10 cellular contexts compared by ENCODE assay signal in the genomic region with DNA sequence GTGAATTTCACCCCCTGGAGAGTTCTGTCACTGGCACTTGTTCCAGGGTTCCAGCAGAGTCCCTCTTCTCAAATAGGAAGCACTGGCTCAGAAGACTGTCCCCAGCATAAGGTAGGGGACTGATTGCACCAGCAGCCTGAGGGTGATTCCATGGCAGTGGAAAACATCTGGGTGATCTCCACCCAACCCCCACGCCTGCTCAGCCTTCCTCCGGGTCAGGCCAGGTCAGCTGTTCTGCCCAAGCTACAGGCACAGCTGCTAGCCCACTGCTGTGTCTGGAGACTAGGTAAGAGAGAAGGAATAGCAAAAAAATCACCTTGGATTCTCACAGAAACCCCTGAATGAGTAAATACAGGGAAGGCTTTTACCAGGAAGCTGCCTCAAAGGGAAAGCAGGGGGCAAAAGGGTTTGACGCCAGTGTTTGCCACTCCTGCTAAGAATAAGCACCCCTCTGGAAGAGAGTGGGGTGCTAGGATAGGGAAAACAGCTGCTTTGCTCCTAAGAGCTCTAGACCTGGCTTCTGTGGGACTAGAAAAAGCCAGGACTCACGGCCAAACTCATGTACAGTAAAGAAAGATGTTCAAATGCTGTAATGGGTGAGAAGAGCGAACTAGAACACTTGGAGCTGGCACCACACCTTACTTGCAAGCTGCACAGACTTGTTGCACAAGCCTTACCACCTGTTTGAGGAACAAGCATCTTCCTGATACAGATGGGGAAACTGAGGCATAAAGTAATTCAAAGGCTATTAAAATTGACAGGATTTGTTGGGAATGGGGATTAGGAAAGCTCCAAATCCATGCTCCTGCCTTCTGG. TPM values are rescaled to one million over a fixed set of nuclear protein-coding genes. Genes with fewer than 3 reads are reported as not detected.
DNase-seq lines count a peak whose midpoint lies in the region; ATAC-seq and TF ChIP-seq lines count a peak whose summit lies in the region.
"Had no signal": no experiment of that assay in that cellular context is flagged by ENCODE, and none has a peak within 500 bp of the region (broad histone marks: within the 10 kb centered on the region; RNA-seq: fewer than 3 reads in every experiment).

No MANE protein-coding gene starts in this region.

- intact Hi-C loops in lower lobe of right lung (cut with DNase I) = no loop called here

- 0 out of 2 replicates have a peak overlapping the region, but pooled peaks have one; percentile 23 for H3K9ac ChIP-seq in BLaER1

- H3K27ac ChIP-seq in BLaER1 = peak overlapping the region; percentile 65
- peak overlapping the region; percentile 79 for H3K27ac ChIP-seq in lower lobe of right lung

- H3K36me3 ChIP-seq in BLaER1 = peaks cover 28% of the 10 kb centered on the region
- H3K36me3 ChIP-seq in lower lobe of right lung = peaks cover 26% of the 10 kb centered on the region

- no peaks in the 10 kb centered on the region for H3K27me3 ChIP-seq in BLaER1
- no peaks in the 10 kb centered on the region for H3K27me3 ChIP-seq in lower lobe of right lung (ENCODE audit: low read depth)

- no peaks in the 10 kb centered on the region for H3K27me3 Mint-ChIP-seq in activated T-cell treated with anti-CD3 and anti-CD28 coated beads, Interleukin-2, amount 50 U/mL, for 72 hours (ENCODE audit: low read depth)

- H3K4me3 ChIP-seq in BLaER1 (no peak overlapping the region), GM12864 (ENCODE audit: low read depth, low read length) (peak overlapping the region; percentile 66), lower lobe of right lung (peak overlapping the region; percentile 57)

- peak overlapping the region; percentile 97 for H3K27ac Mint-ChIP-seq in activated T-cell treated with anti-CD3 and anti-CD28 coated beads, Interleukin-2, amount 50 U/mL, for 72 hours

- TF ChIP-seq CTCF in GM12864 (IDR thresholded peaks at IDR 0.05; ENCODE audit: low read depth, low read length, missing control alignments) (no peak), lower lobe of right lung (IDR thresholded peaks at IDR 0.05) (no peak)

- peaks cover 76% of the 10 kb centered on the region for H3K4me1 Mint-ChIP-seq in activated T-cell treated with anti-CD3 and anti-CD28 coated beads, Interleukin-2, amount 50 U/mL, for 72 hours (ENCODE audit: low read depth)

- H3K4me1 ChIP-seq in BLaER1 = peaks cover 78% of the 10 kb centered on the region
- peaks cover 78% of the 10 kb centered on the region for H3K4me1 ChIP-seq in lower lobe of right lung

- no peaks in the 10 kb centered on the region for H3K9me3 ChIP-seq in BLaER1
- H3K9me3 ChIP-seq in lower lobe of right lung = no peaks in the 10 kb centered on the region

- H4K20me1 ChIP-seq in BLaER1 = no peaks in the 10 kb centered on the region

- no peaks in the 10 kb centered on the region for H3K9me3 Mint-ChIP-seq in activated T-cell treated with anti-CD3 and anti-CD28 coated beads, Interleukin-2, amount 50 U/mL, for 72 hours

- H3K4me3 Mint-ChIP-seq in activated T-cell treated with anti-CD3 and anti-CD28 coated beads, Interleukin-2, amount 50 U/mL, for 72 hours = peak overlapping the region; percentile 93 to 98

- DNase-seq in GM12864 (ENCODE audit: low read depth) (no peak), lower lobe of right lung (no peak), NAMALWA (ENCODE audit: low spot score) (no peak)
- no peak for DNase-seq in activated T-cell treated with anti-CD3 and anti-CD28 coated beads, Interleukin-2, amount 50 U/mL, for 72 hours
- DNase-seq: NCI-H1092, retina had no signal

- peak overlapping the region; percentile 88 for H3K4me2 ChIP-seq in BLaER1

- H3K36me3 Mint-ChIP-seq in activated T-cell treated with anti-CD3 and anti-CD28 coated beads, Interleukin-2, amount 50 U/mL, for 72 hours (ENCODE audit: insufficient read depth in 2 of 2) = peaks cover 25 to 36% of the 10 kb centered on the region in 2 donors

- no peak for ATAC-seq in activated T-cell treated with anti-CD3 and anti-CD28 coated beads, Interleukin-2, amount 50 U/mL, for 72 hours (replicated peaks in 1 of 2)
- no peak for ATAC-seq in lower lobe of right lung
- ATAC-seq in HG02763 (IDR thresholded peaks at IDR 0.05; ENCODE audit: unreplicated experiment) = no peak
- ATAC-seq in HG03354 (IDR thresholded peaks at IDR 0.05; ENCODE audit: poor library complexity, severe bottlenecking, unreplicated experiment) = no peak
- ATAC-seq in GM19023 (IDR thresholded peaks at IDR 0.05; ENCODE audit: unreplicated experiment) = no peak

RNA-seq across cellular contexts. Expression of a gene that starts 1.0 kb away (rescaled TPM):
- total RNA-seq in activated T-cell treated with anti-CD3 and anti-CD28 coated beads, Interleukin-2, amount 50 U/mL, for 72 hours = 100 to 1,000 TPM; 134 to 165 TPM
- total RNA-seq in lower lobe of right lung = 113 TPM

RNA-seq across cellular contexts. Expression of a gene that starts 26.0 kb away (rescaled TPM):
- total RNA-seq in activated T-cell treated with anti-CD3 and anti-CD28 coated beads, Interleukin-2, amount 50 U/mL, for 72 hours = 10 to 100 TPM in 1 of 2 donors, 1 to 10 TPM in 1; 9.0 to 10.6 TPM
- 31.2 TPM for total RNA-seq in lower lobe of right lung
